In the genomic region with DNA sequence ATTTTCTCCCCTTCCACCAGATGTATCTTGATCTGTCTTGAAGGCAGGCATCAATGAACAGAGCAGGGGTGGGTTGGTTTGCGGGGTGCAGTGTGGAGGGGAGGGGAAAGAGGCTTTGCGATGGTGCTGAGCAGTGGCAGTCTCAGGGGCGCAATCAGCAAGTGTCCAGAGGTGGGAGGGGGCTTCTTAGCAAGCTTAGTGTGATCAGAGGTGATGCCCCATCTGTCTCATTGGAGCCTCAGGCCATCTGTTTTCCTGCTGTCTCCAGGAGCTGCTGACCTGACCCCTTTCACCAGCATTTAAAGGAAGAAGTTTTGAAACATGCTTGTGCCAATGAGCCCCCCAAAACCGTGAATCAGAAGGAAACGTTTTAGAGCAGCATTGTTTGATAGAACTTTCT, we compare ENCODE assay signal across 10 cellular contexts.
"Had no signal": no experiment of that assay in that cellular context is flagged by ENCODE, and none has a peak within 500 bp of the region (broad histone marks: within the 10 kb centered on the region; RNA-seq: fewer than 3 reads in every experiment).

No MANE protein-coding gene starts in this region.

- H2AFZ ChIP-seq: GM23248 had no signal

- H3K36me3 ChIP-seq: HAP-1 had no signal

- H3K27ac Mint-ChIP-seq: HFFc6, IgD-negative memory B cell had no signal

- H3K27ac ChIP-seq: GM23248, HL-60 had no signal

- H3K9me3 ChIP-seq: HAP-1 had no signal

- FAIRE-seq: HepG2 had no signal

- H3K4me3 Mint-ChIP-seq: HFFc6, IgD-negative memory B cell had no signal

- ATAC-seq: HCT116, HepG2 had no signal

- H3K9ac ChIP-seq: GM23248 had no signal

- H3K4me1 Mint-ChIP-seq: IgD-negative memory B cell had no signal

- DNase-seq: GM23248, GOT3, H7, HFFc6, KBM-7 had no signal

- H3K36me3 Mint-ChIP-seq: IgD-negative memory B cell had no signal

- H3K4me3 ChIP-seq: GM23248, HAP-1 had no signal
